Comparison of ENCODE assay signal across 25 cellular contexts in genomic region chr12:117038023-117038680, GRCh38.
DNase-seq lines count a peak whose midpoint lies in the region; ATAC-seq, FAIRE-seq and TF ChIP-seq lines count a peak whose summit lies in the region.
"Had no signal": no experiment of that assay in that cellular context is flagged by ENCODE, and none has a peak within 500 bp of the region (broad histone marks: within the 10 kb centered on the region; RNA-seq: fewer than 3 reads in every experiment).

No MANE protein-coding gene starts in this region.

- H3K9ac ChIP-seq in HepG2 (ENCODE audit: insufficient read depth, low read depth, low read length) = no peak overlapping the region
- H3K9ac ChIP-seq: GM23248 had no signal

- no peak for TF ChIP-seq RAD21 in HepG2 (CRISPR knock-in tag; IDR thresholded peaks at IDR 0.05)

- no peak overlapping the region for H2AFZ ChIP-seq in HepG2 (ENCODE audit: low read length)
- H2AFZ ChIP-seq: GM23248 had no signal

- H3K4me1 ChIP-seq in HepG2 (ENCODE audit: insufficient read depth, low read length) (peaks cover 19% of the 10 kb centered on the region), upper lobe of right lung (no peaks in the 10 kb centered on the region)

- TF ChIP-seq CTCF in LNCaP clone FGC (IDR thresholded peaks at IDR 0.05; ENCODE audit: control insufficient read depth, extremely low read depth, insufficient read depth) = no peak
- no peak for TF ChIP-seq CTCF in HepG2 (CRISPR knock-in tag; IDR thresholded peaks at IDR 0.05)
- no peak for TF ChIP-seq CTCF in upper lobe of right lung (IDR thresholded peaks at IDR 0.05)

- no peaks in the 10 kb centered on the region for H3K9me3 ChIP-seq in HepG2 (ENCODE audit: low read length)
- no peaks in the 10 kb centered on the region for H3K9me3 ChIP-seq in upper lobe of right lung
- H3K9me3 ChIP-seq: Caco-2 had no signal

- in situ Hi-C loops in HepG2 (cut with HindIII; ENCODE audit: extremely low pct_ligation_motif_present, low pct_unique_long_range_greater_than_20kb) = no loop called here

- peak; percentile 9 for DNase-seq in Right ventricle myocardium superior
- DNase-seq in Right ventricle myocardium inferior (ENCODE audit: missing footprints) = no peak
- peak; percentile 89 for DNase-seq in LNCaP clone FGC (ENCODE audit: low read depth)
- DNase-seq in HepG2 (ENCODE audit: low spot score) = no peak
- peak; percentile 52 for DNase-seq in upper lobe of right lung
- no peak for DNase-seq in midbrain (lab: John Stamatoyannopoulos, UW)
- no peak for DNase-seq in activated CD8-positive, alpha-beta memory T cell treated with anti-CD3 and anti-CD28 coated beads, Interleukin-2, amount 50 U/mL, for 48 hours
- DNase-seq: AML-193; CD4-positive, CD25-positive, alpha-beta regulatory T cell; DMS153; GF-D8; GM23248; KG1; NCI-H1436; NCI-H1930; NCI-H226; NCI-H524; NCI-H82; SIG-M5 had no signal

- H3K36me3 ChIP-seq in HepG2 (replicated peaks in 1 of 2; ENCODE audit: control insufficient read depth in 1 of 2, insufficient read depth in 2 of 2, low read length in 2 of 2) = peaks cover 5 to 16% of the 10 kb centered on the region in 2 experiments; a peak in 4 of 5 replicates
- no peaks in the 10 kb centered on the region for H3K36me3 ChIP-seq in upper lobe of right lung

- FAIRE-seq in HepG2 (lab: Jason Lieb, UNC) = no peak
- FAIRE-seq: GM19239 had no signal

- 96% methylated on average over 4 of the region's 15 CpGs for WGBS in HepG2 (ENCODE audit: low lambda C conversion rate)

- H3K4me3 ChIP-seq in LNCaP clone FGC (ENCODE audit: low read depth, low read length) (no peak overlapping the region), HepG2 (replicated peaks in 1 of 3; ENCODE audit: insufficient read depth in 1 of 3, low read depth in 2 of 3, low read length in 3 of 3) (no peak overlapping the region), upper lobe of right lung (no peak overlapping the region)
- H3K4me3 ChIP-seq: GM23248 had no signal

- intact Hi-C loops in Right ventricle myocardium superior (cut with DNase I) (no loop called here), Right ventricle myocardium inferior (cut with DNase I) (no loop called here), HepG2 (cut with micrococcal nuclease; ENCODE audit: unreplicated experiment) (no loop called here), upper lobe of right lung (cut with DNase I) (loop anchor here (10.0 kb wide), 1 partner anchor 807 kb away; no protein-coding TSS in a partner anchor)

- CTCF ChIA-PET in HepG2 (lab: Yijun Ruan, JAX; ENCODE audit: low intra/inter-chr PET ratio, low total read pairs) = no interaction called here

- H3K27ac ChIP-seq in HepG2 (ENCODE audit: extremely low read length, insufficient read depth, low read length) (peak overlapping the region; percentile 35), upper lobe of right lung (no peak overlapping the region)
- H3K27ac ChIP-seq: 22Rv1, GM23248 had no signal

- no peaks in the 10 kb centered on the region for H4K20me1 ChIP-seq in HepG2 (ENCODE audit: insufficient read depth, low read length)

- H3K79me2 ChIP-seq in HepG2 (ENCODE audit: insufficient read depth, low read length) = no peaks in the 10 kb centered on the region

- ATAC-seq in Right ventricle myocardium superior (ENCODE audit: poor library complexity) = no peak
- no peak for ATAC-seq in Right ventricle myocardium inferior
- ATAC-seq in HepG2 = no peak
- ATAC-seq in upper lobe of right lung = no peak
- ATAC-seq in GM18873 (IDR thresholded peaks at IDR 0.05; ENCODE audit: low FRiP score, unreplicated experiment) = no peak
- ATAC-seq: HCT116, SK-N-SH treated with all-trans-retinoic acid at 6 μM for 48 hours had no signal

- TF ChIP-seq EP300 in HepG2 (IDR thresholded peaks at IDR 0.05; ENCODE audit: low read depth in 2 of 2, low read length in 2 of 2) = no peak
- no peak for TF ChIP-seq EP300 in HepG2 (CRISPR knock-in tag; IDR thresholded peaks at IDR 0.05; ENCODE audit: borderline replicate concordance)

- H3K27me3 ChIP-seq in HepG2 (ENCODE audit: control insufficient read depth in 1 of 2, insufficient read depth in 2 of 2, low read length in 2 of 2) = no peaks in the 10 kb centered on the region
- peaks cover 6% of the 10 kb centered on the region for H3K27me3 ChIP-seq in upper lobe of right lung

- no peak overlapping the region for H3K4me2 ChIP-seq in HepG2 (ENCODE audit: low read depth, low read length)

- POLR2A ChIA-PET in HepG2 (lab: Yijun Ruan, JAX) = no interaction called here

- BruUV-seq in HepG2 (replicated peaks; lab: Mats Ljungman, UMichigan) = no TSS peak

- TF ChIP-seq POLR2A in HepG2 (IDR thresholded peaks at IDR 0.05; ENCODE audit: insufficient read depth in 1 of 2, low read depth in 2 of 2, low read length in 2 of 2) = no peak

TF ChIP-seq in HepG2, 621 proteins besides CTCF, POLR2A, EP300 and RAD21:
- TF ChIP-seq AGO2 (optimal IDR thresholded peaks at IDR 0.05; ENCODE audit: low read depth, low read length) = peak; percentile 87
- TF ChIP-seq RBM22 (optimal IDR thresholded peaks at IDR 0.05; ENCODE audit: low read length) = peak; percentile 42
- 0 out of 2 replicates have a peak, but pooled peaks have one; percentile 13 for TF ChIP-seq ZNF687 (CRISPR knock-in tag; IDR thresholded peaks at IDR 0.05)
- TF ChIP-seq DBP (CRISPR knock-in tag; IDR thresholded peaks at IDR 0.05; ENCODE audit: not compliant biosample characterization) = no peak
- no peak for TF ChIP-seq MEIS1 (CRISPR knock-in tag; IDR thresholded peaks at IDR 0.05; ENCODE audit: borderline replicate concordance)

Comparison
In these comparisons a context has a peak if more than half of its experiments do, and no peak if none do; other contexts are left out.
1. DNase-seq: peak in Right ventricle myocardium superior (single experiment), LNCaP clone FGC (single experiment) and upper lobe of right lung (single experiment); none in Right ventricle myocardium inferior (single experiment), HepG2 (single experiment), midbrain (single experiment) and activated CD8-positive, alpha-beta memory T cell treated with anti-CD3 and anti-CD28 coated beads, Interleukin-2, amount 50 U/mL, for 48 hours (single experiment).